Comparison of ENCODE assay signal across 15 cellular contexts in genomic region chr12:5088586-5089264, GRCh38. TPM values are rescaled to one million over a fixed set of nuclear protein-coding genes. Genes with fewer than 3 reads are reported as not detected.
DNase-seq lines count a peak whose midpoint lies in the region; ATAC-seq and TF ChIP-seq lines count a peak whose summit lies in the region.
"Had no signal": no experiment of that assay in that cellular context is flagged by ENCODE, and none has a peak within 500 bp of the region (broad histone marks: within the 10 kb centered on the region; RNA-seq: fewer than 3 reads in every experiment).

No MANE protein-coding gene starts in this region.

- no peak overlapping the region for H3K4me3 ChIP-seq in adrenal gland
- no peak overlapping the region for H3K4me3 ChIP-seq in foreskin fibroblast (ENCODE audit: low read depth in 1 of 2, low read length in 2 of 2)

- H3K36me3 Mint-ChIP-seq in activated CD4-positive, alpha-beta T cell treated with anti-CD3 and anti-CD28 coated beads, Interleukin-2, amount 10 ng/mL, durations not matched to agents 7 days and 5 days (ENCODE audit: low read depth): no peaks in the 10 kb centered on the region
- H3K36me3 Mint-ChIP-seq: stimulated activated memory B cell treated with anti-CD40 and anti-IgM and Interleukin-4, amounts not matched to agents 10 μg/mL and 1 μg/mL and 100 μg/mL, for 72 hours; T-cell had no signal

- TF ChIP-seq CTCF in adrenal gland (IDR thresholded peaks at IDR 0.05) (no peak), foreskin fibroblast (IDR thresholded peaks at IDR 0.05; ENCODE audit: low read depth, low read length) (no peak)

- H3K27me3 Mint-ChIP-seq in activated CD4-positive, alpha-beta T cell treated with anti-CD3 and anti-CD28 coated beads, Interleukin-2, amount 10 ng/mL, durations not matched to agents 7 days and 5 days: peaks cover 7% of the 10 kb centered on the region

- intact Hi-C loops in adrenal gland (cut with DNase I): loop anchor here in 1 of 2 donors (10.0 kb wide), 2 partner anchors 64 to 234 kb away; no protein-coding TSS in a partner anchor

- no peaks in the 10 kb centered on the region for H3K9me3 Mint-ChIP-seq in activated CD4-positive, alpha-beta T cell treated with anti-CD3 and anti-CD28 coated beads, Interleukin-2, amount 10 ng/mL, durations not matched to agents 7 days and 5 days
- H3K9me3 Mint-ChIP-seq: stimulated activated memory B cell treated with anti-CD40 and anti-IgM and Interleukin-4, amounts not matched to agents 10 μg/mL and 1 μg/mL and 100 μg/mL, for 72 hours; T-cell had no signal

- H3K4me3 Mint-ChIP-seq in activated CD4-positive, alpha-beta T cell treated with anti-CD3 and anti-CD28 coated beads, Interleukin-2, amount 10 ng/mL, durations not matched to agents 7 days and 5 days: no peak overlapping the region
- H3K4me3 Mint-ChIP-seq: stimulated activated memory B cell treated with anti-CD40 and anti-IgM and Interleukin-4, amounts not matched to agents 10 μg/mL and 1 μg/mL and 100 μg/mL, for 72 hours; T-cell had no signal

- CTCF ChIA-PET in activated CD4-positive, alpha-beta T cell treated with anti-CD3 and anti-CD28 coated beads, Interleukin-2, amount 10 ng/mL, durations not matched to agents 7 days and 5 days (lab: Charles Lee): no interaction called here

- H3K36me3 ChIP-seq in adrenal gland (replicated peaks in 1 of 2): no peaks in the 10 kb centered on the region

- no peak overlapping the region for H3K27ac ChIP-seq in adrenal gland
- H3K27ac ChIP-seq: C4-2B had no signal

- H3K9me3 ChIP-seq in adrenal gland (replicated peaks in 1 of 3): no peaks in the 10 kb centered on the region

- H3K4me1 ChIP-seq in adrenal gland (replicated peaks in 1 of 2): no peaks in the 10 kb centered on the region

- 42 to 65% (median 49%) methylated on average over 15 to 18 of the region's 18 CpGs for WGBS in adrenal gland, 4 donors

- ATAC-seq in HG03095 (IDR thresholded peaks at IDR 0.05; ENCODE audit: unreplicated experiment): no peak
- no peak for ATAC-seq in HG03565 (IDR thresholded peaks at IDR 0.05; ENCODE audit: unreplicated experiment)
- ATAC-seq: stimulated activated memory B cell treated with anti-CD40 and anti-IgM and Interleukin-4, amounts not matched to agents 10 μg/mL and 1 μg/mL and 100 μg/mL, for 72 hours had no signal

- H3K27ac Mint-ChIP-seq in activated CD4-positive, alpha-beta T cell treated with anti-CD3 and anti-CD28 coated beads, Interleukin-2, amount 10 ng/mL, durations not matched to agents 7 days and 5 days: no peak overlapping the region
- H3K27ac Mint-ChIP-seq: stimulated activated memory B cell treated with anti-CD40 and anti-IgM and Interleukin-4, amounts not matched to agents 10 μg/mL and 1 μg/mL and 100 μg/mL, for 72 hours; T-cell had no signal

- H3K4me1 Mint-ChIP-seq in activated CD4-positive, alpha-beta T cell treated with anti-CD3 and anti-CD28 coated beads, Interleukin-2, amount 10 ng/mL, durations not matched to agents 7 days and 5 days: no peaks in the 10 kb centered on the region
- H3K4me1 Mint-ChIP-seq: stimulated activated memory B cell treated with anti-CD40 and anti-IgM and Interleukin-4, amounts not matched to agents 10 μg/mL and 1 μg/mL and 100 μg/mL, for 72 hours; T-cell had no signal

- POLR2A ChIA-PET in activated CD4-positive, alpha-beta T cell treated with anti-CD3 and anti-CD28 coated beads, Interleukin-2, amount 10 ng/mL, durations not matched to agents 7 days and 5 days (lab: Charles Lee): no interaction called here

- no peak for TF ChIP-seq POLR2A in adrenal gland (IDR thresholded peaks at IDR 0.05)

- DNase-seq in AG08395 (ENCODE audit: low spot score): peak; percentile 90
- DNase-seq in H4 (ENCODE audit: low spot score): peak; percentile 99
- peak in 4 of 7 donors; percentile 8 to 26 (median 17) for DNase-seq in adrenal gland
- DNase-seq in foreskin fibroblast: peak; percentile 81 to 91
- no peak for DNase-seq in activated CD4-positive, alpha-beta T cell treated with anti-CD3 and anti-CD28 coated beads, Interleukin-2, amount 10 ng/mL, durations not matched to agents 7 days and 5 days
- no peak for DNase-seq in activated naive CD4-positive, alpha-beta T cell treated with anti-CD3 and anti-CD28 coated beads, Interleukin-2, amount 50 U/mL, for 16 hours
- DNase-seq: activated CD4-positive, alpha-beta T cell treated with anti-CD3 and anti-CD28 coated beads, Interleukin-2, amount 50 U/mL, for 48 hours; activated effector memory CD4-positive, alpha-beta T cell treated with Interleukin-2 at 50 U/mL for 16 hours; NCI-H187 treated with DMSO at 0.1 percent for 48 hours; T-cell had no signal

- H3K27me3 ChIP-seq in adrenal gland: peaks cover 3% of the 10 kb centered on the region

RNA-seq across cellular contexts. Expression of gene KCNA5, which starts 45.0 kb away (rescaled TPM):
- total RNA-seq in H4 (2014; rRNA removed; shearing (Covaris generic)): 0.02 TPM in 1 of 2 replicates, not detected in the other
- total RNA-seq in adrenal gland: under 1 TPM in 4 of 8 donors, not detected in 4; 0.07 to 0.23 (median 0.13) TPM
- under 1 TPM; 0.32 to 0.98 (median 0.37) TPM for polyA plus RNA-seq in adrenal gland
- not detected for total RNA-seq in activated CD4-positive, alpha-beta T cell treated with anti-CD3 and anti-CD28 coated beads, Interleukin-2, amount 10 ng/mL, durations not matched to agents 7 days and 5 days
- total RNA-seq: osteocyte, T-cell had no signal

Comparison
In these comparisons a context has a peak if more than half of its experiments do, and no peak if none do; other contexts are left out.
1. DNase-seq: peak in AG08395 (single experiment), H4 (single experiment), adrenal gland (4 of 7) and foreskin fibroblast (2 of 2); none in activated CD4-positive, alpha-beta T cell treated with anti-CD3 and anti-CD28 coated beads, Interleukin-2, amount 10 ng/mL, durations not matched to agents 7 days and 5 days (single experiment) and activated naive CD4-positive, alpha-beta T cell treated with anti-CD3 and anti-CD28 coated beads, Interleukin-2, amount 50 U/mL, for 16 hours (single experiment).